18 cellular contexts compared by ENCODE assay signal in genomic region chr6:105952326-105952725, GRCh38.
DNase-seq lines count a peak whose midpoint lies in the region; ATAC-seq and TF ChIP-seq lines count a peak whose summit lies in the region.
"Had no signal": no experiment of that assay in that cellular context is flagged by ENCODE, and none has a peak within 500 bp of the region (broad histone marks: within the 10 kb centered on the region; RNA-seq: fewer than 3 reads in every experiment).

No MANE protein-coding gene starts in this region.

- CTCF ChIA-PET in SK-N-SH (lab: Yijun Ruan, JAX), result no interaction called here
- CTCF ChIA-PET in WTC11 (lab: Charles Lee), result no interaction called here
- CTCF ChIA-PET in mammary epithelial cell (lab: Charles Lee; ENCODE audit: low non-redundant PET), result no interaction called here

- POLR2A ChIA-PET in SK-N-SH (lab: Yijun Ruan, JAX), result no interaction called here
- POLR2A ChIA-PET in WTC11 (lab: Charles Lee), result no interaction called here

- H3K27ac ChIP-seq in SK-N-SH (ENCODE audit: low read depth in 2 of 2, low read length in 1 of 2), result no peak overlapping the region
- no peak overlapping the region for H3K27ac ChIP-seq in right atrium auricular region
- H3K27ac ChIP-seq in mammary epithelial cell (ENCODE audit: insufficient read depth, low read depth, low read length), result no peak overlapping the region
- H3K27ac ChIP-seq: 22Rv1, A549, C4-2B had no signal

- H3K4me3 ChIP-seq in SK-N-SH (ENCODE audit: low read depth in 2 of 2, low read length in 1 of 2) (no peak overlapping the region), right atrium auricular region (no peak overlapping the region), mammary epithelial cell (replicated peaks in 1 of 3; ENCODE audit: insufficient read depth in 1 of 3, low read depth in 2 of 3, low read length in 3 of 3) (no peak overlapping the region)
- H3K4me3 ChIP-seq: A549 had no signal

- H3K27me3 ChIP-seq in SK-N-SH (ENCODE audit: insufficient read depth), result no peaks in the 10 kb centered on the region
- H3K27me3 ChIP-seq in right atrium auricular region, result no peaks in the 10 kb centered on the region
- H3K27me3 ChIP-seq in mammary epithelial cell (ENCODE audit: insufficient read depth, low read length), result no peaks in the 10 kb centered on the region

- intact Hi-C loops in mammary epithelial cell (cut with micrococcal nuclease), result no loop called here

- in situ Hi-C loops in mammary epithelial cell (cut with MboI; ENCODE audit: low sequenced_read_pairs in 2 of 2), result no loop called here

- no peak overlapping the region for H3K27ac Mint-ChIP-seq in WTC11
- H3K27ac Mint-ChIP-seq in endothelial cell (ENCODE audit: unreplicated experiment), result peak overlapping the region; percentile 24
- H3K27ac Mint-ChIP-seq: CD4-positive, alpha-beta T cell; IgD-negative memory B cell had no signal

- H3K9ac ChIP-seq in SK-N-SH, result no peak overlapping the region
- no peak overlapping the region for H3K9ac ChIP-seq in mammary epithelial cell (ENCODE audit: insufficient read depth, low read length)

- dilution Hi-C loops in mammary epithelial cell (cut with HindIII; ENCODE audit: low sequenced_read_pairs), result no loop called here

- H3K4me1 ChIP-seq in SK-N-SH (ENCODE audit: control insufficient read depth in 1 of 2, insufficient read depth in 2 of 2, low read depth in 1 of 2, low read length in 1 of 2) (no peaks in the 10 kb centered on the region), right atrium auricular region (no peaks in the 10 kb centered on the region), mammary epithelial cell (ENCODE audit: insufficient read depth, low read length) (no peaks in the 10 kb centered on the region)
- H3K4me1 ChIP-seq: A549 had no signal

- H3K36me3 ChIP-seq in SK-N-SH (replicated peaks in 1 of 2; ENCODE audit: control insufficient read depth in 1 of 2, insufficient read depth in 2 of 2, low read length in 1 of 2) (no peaks in the 10 kb centered on the region), right atrium auricular region (no peaks in the 10 kb centered on the region), mammary epithelial cell (ENCODE audit: insufficient read depth, low read length) (no peaks in the 10 kb centered on the region)

- DNase-seq in SK-N-SH (no peak), WTC11 (ENCODE audit: low spot score) (no peak), endothelial cell (ENCODE audit: low spot score) (no peak), right atrium auricular region (ENCODE audit: low spot score) (no peak), mammary epithelial cell (no peak)
- DNase-seq in activated effector memory CD4-positive, alpha-beta T cell treated with anti-CD3 and anti-CD28 coated beads, Interleukin-2, amount 50 U/mL, for 16 hours, result no peak
- DNase-seq: AML-193; CD4-positive, alpha-beta T cell; DMS153; DMS79; GDM1; GOT3; H9 had no signal

- H3K4me2 ChIP-seq in SK-N-SH (no peak overlapping the region), mammary epithelial cell (ENCODE audit: insufficient read depth, low read depth, low read length) (no peak overlapping the region)
- H3K4me2 ChIP-seq: A549 had no signal

- H3K4me3 Mint-ChIP-seq in WTC11 (no peak overlapping the region), endothelial cell (ENCODE audit: unreplicated experiment) (no peak overlapping the region)
- H3K4me3 Mint-ChIP-seq: CD4-positive, alpha-beta T cell; H9; IgD-negative memory B cell had no signal

- H3K9me3 Mint-ChIP-seq in WTC11 (peaks cover 6% of the 10 kb centered on the region; the same call in 1 of the 2 replicates), endothelial cell (ENCODE audit: unreplicated experiment) (no peaks in the 10 kb centered on the region)
- H3K9me3 Mint-ChIP-seq: CD4-positive, alpha-beta T cell; H9 had no signal

- no peak for TF ChIP-seq CTCF in SK-N-SH (IDR thresholded peaks at IDR 0.05)
- no peak for TF ChIP-seq CTCF in WTC11 (IDR thresholded peaks at IDR 0.05)
- no peak for TF ChIP-seq CTCF in endothelial cell (IDR thresholded peaks at IDR 0.05; ENCODE audit: unreplicated experiment)
- TF ChIP-seq CTCF in right atrium auricular region (IDR thresholded peaks at IDR 0.05), result no peak
- no peak for TF ChIP-seq CTCF in mammary epithelial cell (conservative IDR thresholded peaks at IDR 0.05 in 1 of 2, IDR thresholded peaks at IDR 0.05 in 1 of 2; ENCODE audit: extremely low read depth in 1 of 2, insufficient read depth in 1 of 2, low read depth in 1 of 2, low read length in 2 of 2)

- peaks cover 3% of the 10 kb centered on the region for H3F3A ChIP-seq in SK-N-SH (replicated peaks; ENCODE audit: insufficient read depth)

- TF ChIP-seq EP300 in SK-N-SH (IDR thresholded peaks at IDR 0.05; ENCODE audit: borderline replicate concordance in 1 of 2, low read depth in 1 of 2, low read length in 1 of 2), result no peak

- no peaks in the 10 kb centered on the region for H4K20me1 ChIP-seq in SK-N-SH (ENCODE audit: insufficient read depth)
- no peaks in the 10 kb centered on the region for H4K20me1 ChIP-seq in mammary epithelial cell (ENCODE audit: insufficient read depth, low read length)

- BruUV-seq in mammary epithelial cell (replicated peaks; lab: Mats Ljungman, UMichigan), result no TSS peak

- H3K9me3 ChIP-seq in SK-N-SH (no peaks in the 10 kb centered on the region), right atrium auricular region (no peaks in the 10 kb centered on the region), mammary epithelial cell (replicated peaks; ENCODE audit: insufficient read depth, low read length) (no peaks in the 10 kb centered on the region)
- H3K9me3 ChIP-seq: A549 had no signal

- 61% methylated on average over 3 of the region's 3 CpGs for WGBS in SK-N-SH (ENCODE audit: low lambda C conversion rate)
- WGBS in mammary epithelial cell (ENCODE audit: low coverage, missing lambda C conversion rate), result 86% methylated on average over 3 of the region's 3 CpGs

- H3K27me3 Mint-ChIP-seq in WTC11 (ENCODE audit: low read depth) (no peaks in the 10 kb centered on the region), endothelial cell (ENCODE audit: unreplicated experiment) (no peaks in the 10 kb centered on the region)

- H2AFZ ChIP-seq in SK-N-SH (ENCODE audit: low read depth) (peak overlapping the region; percentile 21; the same call in 1 of the 2 replicates), mammary epithelial cell (ENCODE audit: low read depth, low read length) (no peak overlapping the region)

- ATAC-seq in SK-N-SH treated with all-trans-retinoic acid at 6 μM for 48 hours (no peak), WTC11 (peak; percentile 12; the same call in 1 of the 2 replicates)
- ATAC-seq: A549 had no signal

- H3K4me1 Mint-ChIP-seq in WTC11 (peaks cover 35% of the 10 kb centered on the region), endothelial cell (ENCODE audit: unreplicated experiment) (no peaks in the 10 kb centered on the region)
- H3K4me1 Mint-ChIP-seq: IgD-negative memory B cell had no signal

- H3K9me2 ChIP-seq in SK-N-SH, result no peaks in the 10 kb centered on the region

- H3K79me2 ChIP-seq in SK-N-SH (ENCODE audit: insufficient read depth) (no peaks in the 10 kb centered on the region), mammary epithelial cell (ENCODE audit: insufficient read depth, low read length) (no peaks in the 10 kb centered on the region)

- no peaks in the 10 kb centered on the region for H3K36me3 Mint-ChIP-seq in WTC11
- no peaks in the 10 kb centered on the region for H3K36me3 Mint-ChIP-seq in endothelial cell (ENCODE audit: low read depth, unreplicated experiment)
- H3K36me3 Mint-ChIP-seq: IgD-negative memory B cell had no signal

- TF ChIP-seq RAD21 in SK-N-SH (IDR thresholded peaks at IDR 0.05; ENCODE audit: low read length), result no peak

TF ChIP-seq in SK-N-SH, 30 proteins besides CTCF, POLR2A, EP300 and RAD21 (continues in another document):
- TF ChIP-seq SIN3A (IDR thresholded peaks at IDR 0.05; ENCODE audit: borderline replicate concordance, low read depth, low read length) (no peak), MEF2A (IDR thresholded peaks at IDR 0.05; ENCODE audit: borderline replicate concordance, low read depth) (no peak), EZH2phosphoT487 (IDR thresholded peaks at IDR 0.05; ENCODE audit: borderline replicate concordance, low read depth) (no peak), JUND (IDR thresholded peaks at IDR 0.05) (no peak), FOXM1 (IDR thresholded peaks at IDR 0.05; ENCODE audit: low read depth) (no peak), MXI1 (IDR thresholded peaks at IDR 0.05; ENCODE audit: low read depth, low read length) (no peak), RXRA (IDR thresholded peaks at IDR 0.05; ENCODE audit: borderline replicate concordance, low read depth) (no peak), NRF1 (IDR thresholded peaks at IDR 0.05; ENCODE audit: low read depth, low read length) (no peak), NFIC (IDR thresholded peaks at IDR 0.05; ENCODE audit: borderline replicate concordance) (no peak), FOXJ3 (CRISPR knock-in tag; IDR thresholded peaks at IDR 0.05) (no peak)

TF ChIP-seq in SK-N-SH treated with all-trans-retinoic acid at 6 μM for 48 hours, 23 proteins besides CTCF, POLR2A, EP300 and RAD21:
- no peak for TF ChIP-seq ZFP30 (CRISPR knock-in tag; IDR thresholded peaks at IDR 0.05)

TF ChIP-seq in WTC11, 78 proteins besides CTCF, POLR2A, EP300 and RAD21:
- TF ChIP-seq ATF6 (CRISPR knock-in tag; IDR thresholded peaks at IDR 0.05), result no peak
